In the genomic region with DNA sequence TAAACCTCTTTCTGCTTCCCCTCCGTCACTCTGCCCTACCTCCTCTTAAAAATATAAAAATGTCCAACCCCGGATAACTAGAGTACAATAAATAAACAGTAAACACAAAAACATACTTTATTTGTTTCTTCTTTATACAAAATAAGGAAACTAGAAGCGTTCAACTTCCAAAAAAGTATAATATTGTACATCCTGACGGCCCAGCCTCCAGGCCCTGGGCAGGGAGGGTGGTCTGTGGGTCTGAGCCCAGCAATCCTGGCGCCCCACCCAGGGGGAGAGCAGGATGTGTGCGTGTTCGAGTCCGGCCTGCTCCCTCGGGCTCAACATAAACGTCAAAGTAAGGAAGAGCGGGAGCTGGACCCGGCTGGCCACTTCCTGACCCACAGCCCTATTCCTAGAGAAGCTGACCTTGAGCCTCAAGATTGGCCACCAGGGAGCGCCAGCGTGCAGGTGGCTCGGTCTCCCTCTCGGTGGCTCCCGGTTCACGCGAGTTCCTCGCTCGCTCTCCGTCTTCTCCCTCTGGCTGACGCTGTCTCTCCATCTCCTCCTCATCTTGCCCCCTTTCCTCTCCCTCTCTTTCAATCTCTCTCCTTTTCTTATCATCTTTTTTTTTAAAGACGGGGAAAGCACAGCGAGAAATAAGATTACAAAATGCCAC, we compare ENCODE assay signal across 9 cellular contexts. TPM values are rescaled to one million over a fixed set of nuclear protein-coding genes. Genes with fewer than 3 reads are reported as not detected.
DNase-seq lines count a peak whose midpoint lies in the region; ATAC-seq and TF ChIP-seq lines count a peak whose summit lies in the region.
"Had no signal": no experiment of that assay in that cellular context is flagged by ENCODE, and none has a peak within 500 bp of the region (broad histone marks: within the 10 kb centered on the region; RNA-seq: fewer than 3 reads in every experiment).

No MANE protein-coding gene starts in this region.

- no peak for ATAC-seq in GM19328 (IDR thresholded peaks at IDR 0.05; ENCODE audit: unreplicated experiment)

- H3K27ac Mint-ChIP-seq in activated naive CD4-positive, alpha-beta T cell treated with anti-CD3 and anti-CD28 coated beads, Interleukin-2, amount 10 ng/mL, durations not matched to agents 7 days and 5 days, result peak overlapping the region; percentile 76
- no peak overlapping the region for H3K27ac Mint-ChIP-seq in type B pancreatic cell

- in situ Hi-C loops in SK-MEL-5 (cut with HindIII; ENCODE audit: low pct_unique_long_range_greater_than_20kb, low sequenced_read_pairs), result no loop called here

- H3K4me3 Mint-ChIP-seq in activated naive CD4-positive, alpha-beta T cell treated with anti-CD3 and anti-CD28 coated beads, Interleukin-2, amount 10 ng/mL, durations not matched to agents 7 days and 5 days, result peak overlapping the region; percentile 43
- H3K4me3 Mint-ChIP-seq in type B pancreatic cell, result peak overlapping the region; percentile 86

- H3K36me3 Mint-ChIP-seq in activated naive CD4-positive, alpha-beta T cell treated with anti-CD3 and anti-CD28 coated beads, Interleukin-2, amount 10 ng/mL, durations not matched to agents 7 days and 5 days, result peaks cover 3% of the 10 kb centered on the region
- H3K36me3 Mint-ChIP-seq in type B pancreatic cell, result peaks cover 3% of the 10 kb centered on the region

- intact Hi-C loops in head of caudate nucleus (cut with DNase I), result loop anchor here (5.0 kb wide), 1 partner anchor 450 kb away; no protein-coding TSS in a partner anchor
- intact Hi-C loops in posterior vena cava (cut with DNase I), result loop anchor here in 1 of 2 donors (5.0 kb wide), 1 partner anchor 450 kb away; no protein-coding TSS in a partner anchor

- CTCF ChIA-PET in activated naive CD4-positive, alpha-beta T cell treated with anti-CD3 and anti-CD28 coated beads, Interleukin-2, amount 10 ng/mL, durations not matched to agents 7 days and 5 days (lab: Charles Lee), result interaction anchor here (0.6 to 1.6 kb wide), 6 partner anchors 12 to 450 kb away, joined by 3 to 7 read pairs (median 4); a partner anchor contains a TSS

- TF ChIP-seq CTCF in LNCAP (IDR thresholded peaks at IDR 0.05) (peak; percentile 85), type B pancreatic cell (conservative IDR thresholded peaks at IDR 0.05) (peak; percentile 90)

- no peaks in the 10 kb centered on the region for H3K9me3 Mint-ChIP-seq in activated naive CD4-positive, alpha-beta T cell treated with anti-CD3 and anti-CD28 coated beads, Interleukin-2, amount 10 ng/mL, durations not matched to agents 7 days and 5 days
- H3K9me3 Mint-ChIP-seq in type B pancreatic cell, result no peaks in the 10 kb centered on the region

- H3K4me1 Mint-ChIP-seq in activated naive CD4-positive, alpha-beta T cell treated with anti-CD3 and anti-CD28 coated beads, Interleukin-2, amount 10 ng/mL, durations not matched to agents 7 days and 5 days, result peaks cover 24% of the 10 kb centered on the region
- H3K4me1 Mint-ChIP-seq in type B pancreatic cell (ENCODE audit: unreplicated experiment), result peaks cover 10% of the 10 kb centered on the region

- peak; percentile 90 for DNase-seq in ELF-1 (ENCODE audit: low read depth, low spot score)
- peak; percentile 86 for DNase-seq in SK-MEL-5 (ENCODE audit: low read depth, low spot score)
- peak; percentile 76 for DNase-seq in activated naive CD4-positive, alpha-beta T cell treated with anti-CD3 and anti-CD28 coated beads, Interleukin-2, amount 10 ng/mL, durations not matched to agents 7 days and 5 days
- peak; percentile 66 to 92 (median 82) for DNase-seq in head of caudate nucleus
- DNase-seq in posterior vena cava (ENCODE audit: low spot score), result peak; percentile 94
- no peak for DNase-seq in type B pancreatic cell (ENCODE audit: extremely low spot score, unreplicated experiment)

- peaks cover 91% of the 10 kb centered on the region for H3K27me3 Mint-ChIP-seq in activated naive CD4-positive, alpha-beta T cell treated with anti-CD3 and anti-CD28 coated beads, Interleukin-2, amount 10 ng/mL, durations not matched to agents 7 days and 5 days
- H3K27me3 Mint-ChIP-seq in type B pancreatic cell, result peaks cover 92% of the 10 kb centered on the region

RNA-seq across cellular contexts. Expression of a gene that starts 9.4 kb away (rescaled TPM):
- 0.03 TPM in 1 of 2 replicates, not detected in the other for total RNA-seq in SK-MEL-5 (2014; rRNA removed; shearing (Covaris generic))
- polyA plus RNA-seq in SK-MEL-5 (2015; cell fraction: cytosol; rRNA removed), result 0.04 TPM in 1 of 2 replicates, not detected in the other
- polyA plus RNA-seq in SK-MEL-5 (2015; cell fraction: nucleus; rRNA removed), result not detected in 2 replicates
- total RNA-seq in posterior vena cava (not detected), type B pancreatic cell (ENCODE audit: low replicate concordance) (0.12 TPM in 1 of 2 replicates, not detected in the other)
- total RNA-seq: glomerular endothelial cell had no signal

RNA-seq across cellular contexts. Expression of a gene that starts 40.1 kb away (rescaled TPM):
- total RNA-seq in SK-MEL-5 (2014; rRNA removed; shearing (Covaris generic)), result 8.3 and 8.6 TPM in 2 replicates
- 22.6 and 28.2 TPM in 2 replicates for polyA plus RNA-seq in SK-MEL-5 (2015; cell fraction: cytosol; rRNA removed)
- polyA plus RNA-seq in SK-MEL-5 (2015; cell fraction: nucleus; rRNA removed), result 9.7 and 18.0 TPM in 2 replicates
- 1 to 10 TPM; 1.1 to 5.5 TPM for total RNA-seq in posterior vena cava
- total RNA-seq in type B pancreatic cell (ENCODE audit: low replicate concordance), result 4.5 and 5.3 TPM in 2 replicates

RNA-seq across cellular contexts. Expression of a gene that starts 58.6 kb away (rescaled TPM):
- not detected in 2 replicates for total RNA-seq in SK-MEL-5 (2014; rRNA removed; shearing (Covaris generic))
- polyA plus RNA-seq in SK-MEL-5 (2015; cell fraction: cytosol; rRNA removed), result not detected in 2 replicates
- not detected in 2 replicates for polyA plus RNA-seq in SK-MEL-5 (2015; cell fraction: nucleus; rRNA removed)
- under 1 TPM; 0.62 to 0.83 TPM for total RNA-seq in posterior vena cava
- total RNA-seq in type B pancreatic cell (ENCODE audit: low replicate concordance), result not detected in 2 replicates
- total RNA-seq: glomerular endothelial cell had no signal
